8 cellular contexts compared by ENCODE assay signal in the genomic region with DNA sequence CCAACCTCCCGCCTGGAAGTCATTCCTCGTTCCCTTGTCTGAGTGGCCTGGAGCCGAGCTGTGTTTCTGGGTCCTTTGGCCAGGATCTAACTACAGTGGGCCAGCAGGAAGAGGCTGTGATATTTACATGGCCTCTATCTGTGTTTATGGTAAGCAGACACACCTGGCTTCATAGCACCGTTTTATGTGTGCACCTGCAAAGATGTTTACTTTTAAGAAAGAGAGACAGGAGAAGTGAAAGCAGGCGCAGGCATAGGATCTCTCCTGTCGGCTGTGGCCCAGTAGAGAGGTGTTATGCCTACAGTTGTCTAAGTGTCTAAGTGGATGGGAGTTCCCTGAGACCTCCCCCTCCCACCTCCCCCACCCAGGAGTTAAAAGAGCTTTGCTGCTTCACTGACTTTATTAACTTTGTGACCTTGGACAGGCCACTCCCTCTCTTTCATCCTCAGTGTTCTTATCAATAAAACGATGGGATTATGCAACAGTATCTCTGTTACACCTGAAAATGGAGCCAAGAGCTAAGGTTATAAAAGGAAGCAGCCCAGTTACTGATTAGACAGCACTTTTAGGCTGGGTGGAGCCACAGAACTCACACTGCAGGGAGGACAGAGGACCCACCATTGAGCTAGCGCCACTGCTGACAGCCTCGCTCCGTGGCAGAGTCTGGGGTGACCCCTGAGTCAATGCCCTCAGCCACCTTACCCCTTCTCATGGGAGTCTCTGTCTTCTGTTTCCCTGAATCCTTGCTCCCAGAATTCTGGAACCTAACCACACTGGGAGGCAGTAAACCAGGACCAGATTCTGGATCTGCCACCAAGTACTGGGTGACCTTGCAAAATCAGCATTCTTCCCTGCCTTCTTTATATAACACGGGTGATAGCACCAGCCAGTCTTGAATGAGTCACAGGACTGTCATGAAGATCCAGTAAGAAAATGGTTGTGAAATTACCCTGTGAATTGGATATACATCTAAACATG. TPM values are rescaled to one million over a fixed set of nuclear protein-coding genes. Genes with fewer than 3 reads are reported as not detected.
DNase-seq lines count a peak whose midpoint lies in the region; ATAC-seq, FAIRE-seq and TF ChIP-seq lines count a peak whose summit lies in the region.

No MANE protein-coding gene starts in this region.

- TF ChIP-seq CTCF in brain microvascular endothelial cell (IDR thresholded peaks at IDR 0.05; ENCODE audit: low read depth, low read length, missing control alignments) = no peak
- no peak for TF ChIP-seq CTCF in tibial nerve (IDR thresholded peaks at IDR 0.05)

- in situ Hi-C loops in brain microvascular endothelial cell (cut with HindIII; ENCODE audit: low pct_ligation_motif_present, low sequenced_read_pairs) = no loop called here

- H3K36me3 Mint-ChIP-seq in naive B cell = no peaks in the 10 kb centered on the region

- ATAC-seq in naive B cell (ENCODE audit: low read depth in 2 of 2) (peak; percentile 89 to 91), HG03442 (IDR thresholded peaks at IDR 0.05; ENCODE audit: unreplicated experiment) (no peak), GM21717 (IDR thresholded peaks at IDR 0.05; ENCODE audit: unreplicated experiment) (no peak)

- no peaks in the 10 kb centered on the region for H3K9me3 Mint-ChIP-seq in naive B cell

- peaks cover 0 to 4% (median 0%) of the 10 kb centered on the region in 4 donors for H3K9me3 ChIP-seq in tibial nerve

- peaks cover 0 to 30% (median 11%) of the 10 kb centered on the region in 4 donors for H3K4me1 ChIP-seq in tibial nerve

- H3K27ac ChIP-seq in brain microvascular endothelial cell (no peak overlapping the region), tibial nerve (peak overlapping the region in 1 of 4 donors; percentile 69)

- H3K27me3 ChIP-seq in brain microvascular endothelial cell (replicated peaks) (no peaks in the 10 kb centered on the region), tibial nerve (no peaks in the 10 kb centered on the region)

- H3K4me1 Mint-ChIP-seq in naive B cell = peaks cover 41 to 54% (median 45%) of the 10 kb centered on the region in 3 donors

- H3K27ac Mint-ChIP-seq in naive B cell = peak overlapping the region; percentile 49 to 94 (median 92)

- H3K36me3 ChIP-seq in brain microvascular endothelial cell (replicated peaks) = no peaks in the 10 kb centered on the region
- no peaks in the 10 kb centered on the region for H3K36me3 ChIP-seq in tibial nerve

- H3K4me3 ChIP-seq in brain microvascular endothelial cell (ENCODE audit: low read depth, low read length) = no peak overlapping the region
- no peak overlapping the region for H3K4me3 ChIP-seq in tibial nerve

- peak; percentile 70 for FAIRE-seq in H54 (lab: Jason Lieb, UNC)

- peak; percentile 84 for DNase-seq in AG20443 (ENCODE audit: low spot score)
- DNase-seq in H54 (ENCODE audit: insufficient read length, low spot score) = peak; percentile 21
- DNase-seq in NCI-H187 (lab: John Stamatoyannopoulos, UW) = peak; percentile 42 to 51
- DNase-seq in brain microvascular endothelial cell = peak; percentile 67
- peak; percentile 53 for DNase-seq in naive B cell
- DNase-seq in tibial nerve (ENCODE audit: low spot score in 2 of 2) = no peak

- no peaks in the 10 kb centered on the region for H3K27me3 Mint-ChIP-seq in naive B cell

- no peak for TF ChIP-seq POLR2A in H54 (IDR thresholded peaks at IDR 0.05; ENCODE audit: low read depth, low read length)
- no peak for TF ChIP-seq POLR2A in tibial nerve (IDR thresholded peaks at IDR 0.05)

- WGBS in tibial nerve, 2 donors = 57 to 62% methylated on average over 10 to 11 of the region's 11 CpGs

- H3K4me3 Mint-ChIP-seq in naive B cell = peak overlapping the region in 7 of 8 donors; percentile 29 to 82 (median 62)

- TF ChIP-seq EP300 in tibial nerve (IDR thresholded peaks at IDR 0.05) = no peak

RNA-seq across cellular contexts. Expression of gene ST14, which starts 22.0 kb away (rescaled TPM):
- polyA plus RNA-seq in naive B cell (ENCODE audit: low read depth in 6 of 6) = 10 to 100 TPM; 13.4 to 38.8 (median 20.0) TPM
- 10 to 100 TPM in 1 of 4 donors, 1 to 10 TPM in 3; 1.5 to 10.8 (median 2.6) TPM for total RNA-seq in tibial nerve

Comparison
In these comparisons a context has a peak if more than half of its experiments do, and no peak if none do; other contexts are left out.
1. DNase-seq: peak in AG20443 (single experiment), H54 (single experiment), NCI-H187 (2 of 2), brain microvascular endothelial cell (single experiment) and naive B cell (single experiment); none in tibial nerve (0 of 2).
2. ATAC-seq: peak in naive B cell (2 of 2); none in HG03442 (single experiment) and GM21717 (single experiment).